ENCODE assay signal across 19 cellular contexts in the genomic region with DNA sequence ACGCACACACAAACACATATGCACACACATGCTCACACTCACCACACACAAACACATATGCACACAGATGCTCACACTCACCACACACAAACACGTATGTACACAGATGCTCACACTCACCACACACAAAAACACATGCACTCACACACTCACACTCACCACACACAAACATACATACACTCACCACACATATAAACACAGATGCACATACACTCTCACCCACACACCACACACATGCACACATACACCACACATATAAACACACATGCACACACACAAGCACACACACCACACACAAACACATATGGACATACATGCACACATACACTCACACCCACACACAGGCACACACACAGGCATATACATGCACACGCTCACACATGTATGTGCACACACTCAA.
A peak's percentile ranks its signal among the peaks of the same experiment; 100 is the strongest.
DNase-seq lines count a peak whose midpoint lies in the region; ATAC-seq, FAIRE-seq and TF ChIP-seq lines count a peak whose summit lies in the region.
"Had no signal": no experiment of that assay in that cellular context is flagged by ENCODE, and none has a peak within 500 bp of the region (broad histone marks: within the 10 kb centered on the region; RNA-seq: fewer than 3 reads in every experiment).

No MANE protein-coding gene starts in this region.

- no peak for ATAC-seq in activated CD8-positive, alpha-beta T cell treated with anti-CD3 and anti-CD28 coated beads, Interleukin-2, amount 10 ng/mL, durations not matched to agents 7 days and 5 days
- ATAC-seq in activated CD8-positive, alpha-beta T cell treated with anti-CD3 and anti-CD28 coated beads for 36 hours: no peak
- no peak for ATAC-seq in HG02763 (IDR thresholded peaks at IDR 0.05; ENCODE audit: unreplicated experiment)
- ATAC-seq: GM12878 had no signal

- no peaks in the 10 kb centered on the region for H3K9me3 Mint-ChIP-seq in activated CD8-positive, alpha-beta T cell treated with anti-CD3 and anti-CD28 coated beads, Interleukin-2, amount 10 ng/mL, durations not matched to agents 7 days and 5 days (ENCODE audit: insufficient read depth)
- no peaks in the 10 kb centered on the region for H3K9me3 Mint-ChIP-seq in activated CD8-positive, alpha-beta T cell treated with anti-CD3 and anti-CD28 coated beads for 36 hours
- no peaks in the 10 kb centered on the region for H3K9me3 Mint-ChIP-seq in endothelial cell (ENCODE audit: unreplicated experiment)
- H3K9me3 Mint-ChIP-seq: CD4-positive, alpha-beta T cell had no signal

- no peak for TF ChIP-seq CTCF in activated CD8-positive, alpha-beta T cell treated with anti-CD3 and anti-CD28 coated beads for 36 hours (IDR thresholded peaks at IDR 0.05)
- TF ChIP-seq CTCF in endothelial cell (IDR thresholded peaks at IDR 0.05; ENCODE audit: unreplicated experiment): no peak
- TF ChIP-seq CTCF in testis (IDR thresholded peaks at IDR 0.05): no peak

- H3K9me3 ChIP-seq in testis: no peaks in the 10 kb centered on the region

- WGBS in testis, 2 donors: 62 to 74% methylated on average over 3 of the region's 3 CpGs

- FAIRE-seq in HTR-8/SVneo (lab: Jason Lieb, UNC): peak; percentile 98
- FAIRE-seq: GM12878 had no signal

- H3K36me3 Mint-ChIP-seq in activated CD8-positive, alpha-beta T cell treated with anti-CD3 and anti-CD28 coated beads, Interleukin-2, amount 10 ng/mL, durations not matched to agents 7 days and 5 days (ENCODE audit: low read depth): no peaks in the 10 kb centered on the region
- no peaks in the 10 kb centered on the region for H3K36me3 Mint-ChIP-seq in activated CD8-positive, alpha-beta T cell treated with anti-CD3 and anti-CD28 coated beads for 36 hours (ENCODE audit: low read depth)
- peaks cover 12% of the 10 kb centered on the region for H3K36me3 Mint-ChIP-seq in endothelial cell (ENCODE audit: low read depth, unreplicated experiment)

- H3K27ac ChIP-seq in testis: no peak overlapping the region
- H3K27ac ChIP-seq: 22Rv1, PC-9, SJSA1 had no signal

- no peak for DNase-seq in activated CD8-positive, alpha-beta T cell treated with anti-CD3 and anti-CD28 coated beads, Interleukin-2, amount 10 ng/mL, durations not matched to agents 7 days and 5 days
- DNase-seq in activated CD8-positive, alpha-beta T cell treated with anti-CD3 and anti-CD28 coated beads for 36 hours: no peak
- DNase-seq in HTR-8/SVneo (ENCODE audit: insufficient read length, low spot score) (no peak), endothelial cell (ENCODE audit: low spot score) (no peak), testis (peak; percentile 3), cortex of kidney (lab: John Stamatoyannopoulos, UW) (no peak), A172 (ENCODE audit: low spot score) (no peak)
- DNase-seq: Calu3; CD4-positive, alpha-beta T cell; EL; HFFc6; NCI-H187 treated with DMSO at 0.1 percent for 48 hours; NCI-H2227 treated with DMSO at 0.1 percent for 48 hours; NCI-H524; PC-9 had no signal

- TF ChIP-seq POLR2A in testis (IDR thresholded peaks at IDR 0.05): no peak

- CTCF ChIA-PET in activated CD8-positive, alpha-beta T cell treated with anti-CD3 and anti-CD28 coated beads, Interleukin-2, amount 10 ng/mL, durations not matched to agents 7 days and 5 days (lab: Charles Lee): no interaction called here
- CTCF ChIA-PET in activated CD8-positive, alpha-beta T cell treated with anti-CD3 and anti-CD28 coated beads for 36 hours (lab: Charles Lee): no interaction called here

- no peaks in the 10 kb centered on the region for H3K36me3 ChIP-seq in testis (ENCODE audit: low read depth, missing control alignments)
- H3K36me3 ChIP-seq: SJSA1 had no signal

- POLR2A ChIA-PET in activated CD8-positive, alpha-beta T cell treated with anti-CD3 and anti-CD28 coated beads, Interleukin-2, amount 10 ng/mL, durations not matched to agents 7 days and 5 days (lab: Charles Lee): no interaction called here
- POLR2A ChIA-PET in activated CD8-positive, alpha-beta T cell treated with anti-CD3 and anti-CD28 coated beads for 36 hours (lab: Charles Lee): no interaction called here

- H3K27me3 Mint-ChIP-seq in activated CD8-positive, alpha-beta T cell treated with anti-CD3 and anti-CD28 coated beads, Interleukin-2, amount 10 ng/mL, durations not matched to agents 7 days and 5 days (ENCODE audit: low read depth): no peaks in the 10 kb centered on the region
- no peaks in the 10 kb centered on the region for H3K27me3 Mint-ChIP-seq in activated CD8-positive, alpha-beta T cell treated with anti-CD3 and anti-CD28 coated beads for 36 hours
- peaks cover 8% of the 10 kb centered on the region for H3K27me3 Mint-ChIP-seq in endothelial cell (ENCODE audit: unreplicated experiment)
- H3K27me3 Mint-ChIP-seq: CD4-positive, alpha-beta T cell had no signal

- no peak overlapping the region for H3K4me3 Mint-ChIP-seq in activated CD8-positive, alpha-beta T cell treated with anti-CD3 and anti-CD28 coated beads, Interleukin-2, amount 10 ng/mL, durations not matched to agents 7 days and 5 days
- H3K4me3 Mint-ChIP-seq in activated CD8-positive, alpha-beta T cell treated with anti-CD3 and anti-CD28 coated beads for 36 hours: no peak overlapping the region
- peak overlapping the region; percentile 43 for H3K4me3 Mint-ChIP-seq in endothelial cell (ENCODE audit: unreplicated experiment)
- H3K4me3 Mint-ChIP-seq: CD4-positive, alpha-beta T cell; HFFc6 had no signal

- peaks cover 31% of the 10 kb centered on the region for H3K4me1 Mint-ChIP-seq in activated CD8-positive, alpha-beta T cell treated with anti-CD3 and anti-CD28 coated beads, Interleukin-2, amount 10 ng/mL, durations not matched to agents 7 days and 5 days (ENCODE audit: low read depth)
- peaks cover 44% of the 10 kb centered on the region for H3K4me1 Mint-ChIP-seq in activated CD8-positive, alpha-beta T cell treated with anti-CD3 and anti-CD28 coated beads for 36 hours (ENCODE audit: low read depth)
- peaks cover 30% of the 10 kb centered on the region for H3K4me1 Mint-ChIP-seq in endothelial cell (ENCODE audit: unreplicated experiment)

- H3K4me1 ChIP-seq in testis: peaks cover 6% of the 10 kb centered on the region
- H3K4me1 ChIP-seq: SJSA1 had no signal

- H3K27me3 ChIP-seq in testis: no peaks in the 10 kb centered on the region
- H3K27me3 ChIP-seq: SJSA1 had no signal

- no peak overlapping the region for H3K4me3 ChIP-seq in testis
- H3K4me3 ChIP-seq: GM12878, PC-9, SJSA1 had no signal

- peak overlapping the region; percentile 30 for H3K27ac Mint-ChIP-seq in activated CD8-positive, alpha-beta T cell treated with anti-CD3 and anti-CD28 coated beads, Interleukin-2, amount 10 ng/mL, durations not matched to agents 7 days and 5 days
- no peak overlapping the region for H3K27ac Mint-ChIP-seq in activated CD8-positive, alpha-beta T cell treated with anti-CD3 and anti-CD28 coated beads for 36 hours
- H3K27ac Mint-ChIP-seq in endothelial cell (ENCODE audit: unreplicated experiment): no peak overlapping the region
- H3K27ac Mint-ChIP-seq: CD4-positive, alpha-beta T cell; HFFc6 had no signal

- intact Hi-C loops in activated CD8-positive, alpha-beta T cell treated with anti-CD3 and anti-CD28 coated beads for 36 hours (cut with micrococcal nuclease): no loop called here
- intact Hi-C loops in testis (cut with DNase I; ENCODE audit: low total_unique reads): no loop called here
